8 cellular contexts compared by ENCODE assay signal in the genomic region with DNA sequence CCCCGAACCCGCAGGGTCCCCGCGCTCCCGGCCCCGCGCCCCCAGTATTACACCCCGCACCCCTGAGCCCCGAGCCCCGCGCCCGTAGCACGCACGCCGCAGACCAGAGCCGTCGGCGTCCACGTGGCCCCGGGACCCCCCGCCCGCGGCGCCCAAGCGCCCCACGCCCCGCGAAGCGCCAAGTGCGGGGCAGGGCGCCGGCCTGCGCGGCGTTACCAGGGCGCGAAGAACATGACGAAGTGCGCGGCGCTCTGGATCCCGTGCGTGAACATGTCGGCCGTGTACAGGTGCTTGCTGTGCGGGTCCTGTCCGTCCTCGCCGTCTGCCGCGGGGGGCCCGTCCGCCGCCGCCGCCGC. TPM values are rescaled to one million over a fixed set of nuclear protein-coding genes. Genes with fewer than 3 reads are reported as not detected.
DNase-seq lines count a peak whose midpoint lies in the region; ATAC-seq, FAIRE-seq and TF ChIP-seq lines count a peak whose summit lies in the region.

No MANE protein-coding gene starts in this region.

- H3K4me1 ChIP-seq in A673 (ENCODE audit: insufficient read depth, low read length, poor library complexity, severe bottlenecking) (peaks cover 5% of the 10 kb centered on the region), pancreas (peaks cover 5 to 28% (median 6%) of the 10 kb centered on the region in 3 donors)

- in situ Hi-C loops in GM13976 (cut with MboI; ENCODE audit: low sequenced_read_pairs, unreplicated experiment), result loop anchor here (10.0 kb wide), 1 partner anchor 55 kb away; no protein-coding TSS in a partner anchor

- ATAC-seq in GM19351 (IDR thresholded peaks at IDR 0.05; ENCODE audit: unreplicated experiment) (peak; percentile 16), pancreas (peak in 2 of 4 donors; percentile 3 to 20), HG03469 (IDR thresholded peaks at IDR 0.05; ENCODE audit: unreplicated experiment) (no peak)

- CTCF ChIA-PET in A673 (lab: Charles Lee), result no interaction called here

- peaks cover 14% of the 10 kb centered on the region for H3K27me3 ChIP-seq in A673 (replicated peaks; ENCODE audit: insufficient read depth, low read depth, low read length, poor library complexity)
- H3K27me3 ChIP-seq in HL-60 (ENCODE audit: insufficient read depth, poor library complexity, severe bottlenecking), result no peaks in the 10 kb centered on the region
- no peaks in the 10 kb centered on the region for H3K27me3 ChIP-seq in pancreas

- WGBS in pancreas, 2 donors, result 0 to 1% methylated on average over 45 to 57 of the region's 57 CpGs

- H3K27ac ChIP-seq in A673 (ENCODE audit: low read depth, low read length, poor library complexity, severe bottlenecking) (peak overlapping the region; percentile 80), HL-60 (replicated peaks) (no peak overlapping the region), pancreas (peak overlapping the region; percentile 58 to 83 (median 67))

- FAIRE-seq in pancreas (lab: Jason Lieb, UNC), result no peak

- intact Hi-C loops in A673 (cut with micrococcal nuclease; ENCODE audit: unreplicated experiment), result no loop called here
- intact Hi-C loops in pancreas (cut with DNase I), result no loop called here

- DNase-seq in A673 (ENCODE audit: low spot score) (no peak), HL-60 (ENCODE audit: low read depth in 1 of 2, low spot score in 1 of 2) (peak; percentile 36 to 50), epithelial cell of esophagus (ENCODE audit: low read depth) (no peak), pancreas (peak in 1 of 6 donors; percentile 68), GM13976 (ENCODE audit: low spot score) (no peak), SW 1271 (lab: John Stamatoyannopoulos, UW) (no peak)

- TF ChIP-seq CTCF in A673 (conservative IDR thresholded peaks at IDR 0.05; ENCODE audit: low read depth, low read length) (no peak), HL-60 (IDR thresholded peaks at IDR 0.05; ENCODE audit: insufficient read depth, low read length) (no peak), epithelial cell of esophagus (IDR thresholded peaks at IDR 0.05; ENCODE audit: insufficient read depth, low read depth, low read length, missing control alignments) (no peak), pancreas (IDR thresholded peaks at IDR 0.05) (no peak), GM13976 (IDR thresholded peaks at IDR 0.05; ENCODE audit: borderline replicate concordance, control extremely low read depth, extremely low read depth, insufficient read depth, missing control alignments) (no peak)

- H3K9me3 ChIP-seq in A673 (ENCODE audit: low read depth, low read length, poor library complexity, severe bottlenecking) (no peaks in the 10 kb centered on the region), pancreas (no peaks in the 10 kb centered on the region)

- POLR2A ChIA-PET in A673 (lab: Charles Lee; ENCODE audit: low non-redundant PET), result no interaction called here

- H3K4me3 ChIP-seq in A673 (ENCODE audit: low read depth, low read length, poor library complexity, severe bottlenecking) (peak overlapping the region; percentile 89), HL-60 (replicated peaks; ENCODE audit: insufficient read depth, low read length) (peak overlapping the region; percentile 85), epithelial cell of esophagus (ENCODE audit: low read length) (peak overlapping the region; percentile 72), pancreas (peak overlapping the region; percentile 33 to 78 (median 70))

- no TSS peak for BruUV-seq in A673 (replicated peaks; lab: Mats Ljungman, UMichigan)

- no peaks in the 10 kb centered on the region for H3K36me3 ChIP-seq in A673 (ENCODE audit: insufficient read depth, low read length, poor library complexity, severe bottlenecking)
- H3K36me3 ChIP-seq in pancreas, result no peaks in the 10 kb centered on the region

RNA-seq across cellular contexts. Expression of gene TXNDC5, which starts 0.3 kb away (rescaled TPM):
- 134 and 139 TPM in 2 replicates for total RNA-seq in A673 (2021)
- 100 to 1,000 TPM in 3 of 6 donors, 10 to 100 TPM in 3; 63.4 to 115 (median 100.0) TPM for total RNA-seq in pancreas
- polyA plus RNA-seq in pancreas, result 10 to 100 TPM; 40.0 to 49.0 TPM

Comparison
In these comparisons a context has a peak if more than half of its experiments do, and no peak if none do; other contexts are left out.
1. DNase-seq: peak in HL-60 (2 of 2); none in A673 (single experiment), epithelial cell of esophagus (single experiment), GM13976 (single experiment) and SW 1271 (0 of 2).
2. Peak in every context shown above with its lines, with median percentiles within 50 percentile points of each other: H3K4me3 ChIP-seq.